16 cellular contexts compared by ENCODE assay signal in genomic region chr2:86239326-86239725, GRCh38.
"Had no signal": no experiment of that assay in that cellular context is flagged by ENCODE, and none has a peak within 500 bp of the region (broad histone marks: within the 10 kb centered on the region; RNA-seq: fewer than 3 reads in every experiment).

No MANE protein-coding gene starts in this region.

- H3K27ac Mint-ChIP-seq: immature natural killer cell; stimulated activated naive CD8-positive, alpha-beta T cell treated with anti-CD3 and anti-CD28 coated beads, Interleukin-15, Interleukin-2, amounts not matched to agents 100 ng/mL and 50 ng/mL, for 24 hours had no signal

- H3K9me3 Mint-ChIP-seq: immature natural killer cell; stimulated activated naive CD8-positive, alpha-beta T cell treated with anti-CD3 and anti-CD28 coated beads, Interleukin-15, Interleukin-2, amounts not matched to agents 100 ng/mL and 50 ng/mL, for 24 hours had no signal

- DNase-seq: activated CD4-positive, alpha-beta T cell treated with anti-CD3 and anti-CD28 coated beads, Interleukin-2, amount 50 U/mL, for 48 hours; activated gamma-delta T cell; activated T-cell treated with anti-CD3 and anti-CD28 coated beads, Interleukin-2, amount 50 U/mL, for 48 hours; aorta; cortex of kidney; effector CD8-positive, alpha-beta T cell; head of caudate nucleus; immature natural killer cell; mesendoderm; psoas muscle; right lobe of liver; stimulated activated CD4-positive, alpha-beta T cell treated with anti-CD3 and anti-CD28 coated beads, Interleukin-4, amount 100 ng/mL, for 4 hours; SW 1271; upper lobe of left lung; WERI-Rb-1 had no signal

- ATAC-seq: psoas muscle, right lobe of liver had no signal

- H3K36me3 Mint-ChIP-seq: immature natural killer cell had no signal

- H3K4me3 Mint-ChIP-seq: immature natural killer cell; stimulated activated naive CD8-positive, alpha-beta T cell treated with anti-CD3 and anti-CD28 coated beads, Interleukin-15, Interleukin-2, amounts not matched to agents 100 ng/mL and 50 ng/mL, for 24 hours had no signal
